Comparison of ENCODE assay signal across 13 cellular contexts in the genomic region with DNA sequence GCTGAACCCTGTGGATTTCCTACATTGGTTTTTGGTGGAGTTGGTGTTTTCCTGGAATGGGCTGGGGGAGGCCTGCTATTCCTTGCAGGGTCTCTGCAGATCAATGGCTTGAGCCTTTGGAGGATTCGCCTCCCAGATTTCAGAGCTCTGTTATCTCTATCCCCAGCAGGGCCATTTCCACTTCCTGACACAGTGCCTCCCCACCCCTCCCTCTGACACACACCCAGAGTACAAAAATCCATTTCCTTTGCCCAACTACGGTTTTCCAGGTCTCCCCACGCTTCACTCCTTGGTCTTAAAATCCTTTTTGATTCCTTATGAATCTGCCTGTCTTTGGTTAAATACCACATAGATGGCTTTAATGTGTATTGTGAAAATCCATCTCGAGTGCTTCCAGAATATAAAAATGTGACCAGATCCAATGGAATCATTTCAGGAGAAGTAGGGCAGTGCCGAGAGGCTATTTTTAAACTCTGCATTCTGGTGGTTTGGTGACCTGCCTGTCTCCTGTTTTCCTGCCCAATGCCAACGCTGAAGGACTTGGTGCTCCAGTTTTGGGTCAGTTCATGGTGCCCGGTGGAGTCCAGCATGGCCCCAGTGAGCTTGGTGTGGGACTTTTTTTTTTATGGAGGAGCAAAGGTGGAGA.
A peak's percentile ranks its signal among the peaks of the same experiment; 100 is the strongest.
DNase-seq lines count a peak whose midpoint lies in the region; ATAC-seq and TF ChIP-seq lines count a peak whose summit lies in the region.
"Had no signal": no experiment of that assay in that cellular context is flagged by ENCODE, and none has a peak within 500 bp of the region (broad histone marks: within the 10 kb centered on the region; RNA-seq: fewer than 3 reads in every experiment).

No MANE protein-coding gene starts in this region.

- CTCF ChIA-PET in activated CD4-positive, alpha-beta T cell treated with anti-CD3 and anti-CD28 coated beads, Interleukin-2, amount 10 ng/mL, durations not matched to agents 7 days and 5 days (lab: Charles Lee) = interaction anchor here (1.0 to 1.5 kb wide), 3 partner anchors 10 to 35 kb away, joined by 3 to 4 read pairs (median 3); no protein-coding TSS in a partner anchor
- CTCF ChIA-PET in T-cell (lab: Charles Lee) = no interaction called here

- H3K27me3 Mint-ChIP-seq in activated CD4-positive, alpha-beta T cell treated with anti-CD3 and anti-CD28 coated beads, Interleukin-2, amount 10 ng/mL, durations not matched to agents 7 days and 5 days = no peaks in the 10 kb centered on the region
- no peaks in the 10 kb centered on the region for H3K27me3 Mint-ChIP-seq in T-cell
- H3K27me3 Mint-ChIP-seq in progenitor cell of endocrine pancreas = peaks cover 7% of the 10 kb centered on the region

- no peak for DNase-seq in activated CD4-positive, alpha-beta T cell treated with anti-CD3 and anti-CD28 coated beads, Interleukin-2, amount 10 ng/mL, durations not matched to agents 7 days and 5 days
- DNase-seq in activated CD4-positive, alpha-beta T cell treated with anti-CD3 and anti-CD28 coated beads, Interleukin-2, amount 50 U/mL, for 1 hour = no peak
- DNase-seq in T-cell (no peak), left ventricle myocardium superior (no peak), progenitor cell of endocrine pancreas (ENCODE audit: low spot score, unreplicated experiment) (no peak), adrenal gland (no peak), mesenteric fat pad (ENCODE audit: low spot score) (no peak)
- DNase-seq: H9; stimulated activated naive CD4-positive, alpha-beta T cell; uterus had no signal

- TF ChIP-seq POLR2A in adrenal gland (IDR thresholded peaks at IDR 0.05) = no peak
- TF ChIP-seq POLR2A in GM18505 (IDR thresholded peaks at IDR 0.05; ENCODE audit: borderline replicate concordance, extremely low read depth, insufficient read depth, insufficient read length) = no peak

- H3K27ac ChIP-seq in adrenal gland = peak overlapping the region in 1 of 5 donors; percentile 49
- H3K27ac ChIP-seq: uterus had no signal

- no peaks in the 10 kb centered on the region for H3K9me3 ChIP-seq in adrenal gland (replicated peaks in 1 of 3)
- H3K9me3 ChIP-seq: A549, uterus had no signal

- H3K4me1 Mint-ChIP-seq in activated CD4-positive, alpha-beta T cell treated with anti-CD3 and anti-CD28 coated beads, Interleukin-2, amount 10 ng/mL, durations not matched to agents 7 days and 5 days = peaks cover 83% of the 10 kb centered on the region
- H3K4me1 Mint-ChIP-seq in T-cell = peaks cover 67 to 80% (median 78%) of the 10 kb centered on the region in 3 donors
- H3K4me1 Mint-ChIP-seq in progenitor cell of endocrine pancreas (ENCODE audit: low read depth) = peaks cover 6% of the 10 kb centered on the region

- peaks cover 39% of the 10 kb centered on the region for H3K36me3 Mint-ChIP-seq in activated CD4-positive, alpha-beta T cell treated with anti-CD3 and anti-CD28 coated beads, Interleukin-2, amount 10 ng/mL, durations not matched to agents 7 days and 5 days (ENCODE audit: low read depth)
- H3K36me3 Mint-ChIP-seq in T-cell (no peaks in the 10 kb centered on the region), progenitor cell of endocrine pancreas (ENCODE audit: insufficient read depth) (no peaks in the 10 kb centered on the region)

- ATAC-seq in T-cell (replicated peaks in 1 of 4) (no peak), left ventricle myocardium superior (peak; percentile 40), GM18505 (IDR thresholded peaks at IDR 0.05; ENCODE audit: unreplicated experiment) (no peak)

- POLR2A ChIA-PET in activated CD4-positive, alpha-beta T cell treated with anti-CD3 and anti-CD28 coated beads, Interleukin-2, amount 10 ng/mL, durations not matched to agents 7 days and 5 days (lab: Charles Lee) = no interaction called here
- POLR2A ChIA-PET in T-cell (lab: Charles Lee) = interaction anchor here in 1 of 2 donors (0.6 kb wide), 2 partner anchors 31 to 65 kb away, joined by 3 read pairs; no protein-coding TSS in a partner anchor

- peak overlapping the region; percentile 68 for H3K27ac Mint-ChIP-seq in activated CD4-positive, alpha-beta T cell treated with anti-CD3 and anti-CD28 coated beads, Interleukin-2, amount 10 ng/mL, durations not matched to agents 7 days and 5 days
- peak overlapping the region; percentile 29 to 50 for H3K27ac Mint-ChIP-seq in T-cell
- peak overlapping the region; percentile 45 for H3K27ac Mint-ChIP-seq in progenitor cell of endocrine pancreas
- H3K27ac Mint-ChIP-seq: H9 had no signal

- WGBS in adrenal gland, 4 donors = 38 to 64% (median 61%) methylated on average over 6 to 7 of the region's 7 CpGs

- peaks cover 10% of the 10 kb centered on the region for H3K9me3 Mint-ChIP-seq in activated CD4-positive, alpha-beta T cell treated with anti-CD3 and anti-CD28 coated beads, Interleukin-2, amount 10 ng/mL, durations not matched to agents 7 days and 5 days
- H3K9me3 Mint-ChIP-seq in T-cell = no peaks in the 10 kb centered on the region
- H3K9me3 Mint-ChIP-seq in progenitor cell of endocrine pancreas (ENCODE audit: low read depth) = no peaks in the 10 kb centered on the region

- H3K36me3 ChIP-seq in adrenal gland (replicated peaks in 1 of 2) = no peaks in the 10 kb centered on the region
- H3K36me3 ChIP-seq: uterus had no signal

- H3K27me3 ChIP-seq in adrenal gland = no peaks in the 10 kb centered on the region
- H3K27me3 ChIP-seq: uterus had no signal

- no peak for TF ChIP-seq CTCF in progenitor cell of endocrine pancreas (IDR thresholded peaks at IDR 0.05; ENCODE audit: unreplicated experiment)
- no peak for TF ChIP-seq CTCF in adrenal gland (IDR thresholded peaks at IDR 0.05)

- no peaks in the 10 kb centered on the region for H3K4me1 ChIP-seq in adrenal gland (replicated peaks in 1 of 2)
- H3K4me1 ChIP-seq: A549, uterus had no signal

- no peak overlapping the region for H3K4me3 ChIP-seq in adrenal gland
- H3K4me3 ChIP-seq: A549, skin epidermis, uterus had no signal

- H3K4me3 Mint-ChIP-seq in activated CD4-positive, alpha-beta T cell treated with anti-CD3 and anti-CD28 coated beads, Interleukin-2, amount 10 ng/mL, durations not matched to agents 7 days and 5 days = no peak overlapping the region
- H3K4me3 Mint-ChIP-seq in T-cell (peak overlapping the region in 1 of 3 donors; percentile 36), progenitor cell of endocrine pancreas (ENCODE audit: low read depth) (no peak overlapping the region)
- H3K4me3 Mint-ChIP-seq: H9 had no signal

- intact Hi-C loops in left ventricle myocardium superior (cut with micrococcal nuclease) (no loop called here), adrenal gland (cut with DNase I) (no loop called here)
